Comparison of ENCODE assay signal across 16 cellular contexts in the genomic region with DNA sequence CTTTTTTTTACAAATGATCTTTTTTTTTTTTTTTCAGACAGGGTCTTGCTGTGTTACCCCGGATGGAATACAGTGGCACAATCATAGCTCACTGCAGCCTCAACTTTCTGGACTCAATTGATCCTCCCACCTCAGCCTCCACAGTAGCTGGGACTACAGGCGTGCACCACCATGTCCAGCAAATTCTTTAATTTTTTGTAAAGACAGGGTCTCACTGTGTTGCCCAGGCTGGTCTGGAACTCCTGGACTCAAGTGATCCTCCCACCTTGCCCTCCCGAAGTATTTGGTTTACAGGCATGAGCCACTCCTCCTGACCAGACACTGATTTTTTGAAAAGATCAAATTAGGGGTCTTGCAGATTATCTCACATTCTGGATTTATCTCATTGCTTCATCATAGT. TPM values are rescaled to one million over a fixed set of nuclear protein-coding genes. Genes with fewer than 3 reads are reported as not detected.
DNase-seq lines count a peak whose midpoint lies in the region; ATAC-seq and TF ChIP-seq lines count a peak whose summit lies in the region.
"Had no signal": no experiment of that assay in that cellular context is flagged by ENCODE, and none has a peak within 500 bp of the region (broad histone marks: within the 10 kb centered on the region; RNA-seq: fewer than 3 reads in every experiment).

No MANE protein-coding gene starts in this region.

- H3K4me1 ChIP-seq in PC-3 (ENCODE audit: insufficient read depth, low read length) = peaks cover 10% of the 10 kb centered on the region; the same call in 1 of the 2 replicates

- peak overlapping the region; percentile 73 for H3K4me3 Mint-ChIP-seq in activated naive CD4-positive, alpha-beta T cell treated with anti-CD3 and anti-CD28 coated beads, Interleukin-2, amount 50 U/mL, for 24 hours
- H3K4me3 Mint-ChIP-seq in chondrocyte (ENCODE audit: unreplicated experiment) = peak overlapping the region; percentile 54
- peak overlapping the region; percentile 85 for H3K4me3 Mint-ChIP-seq in stimulated activated effector memory CD8-positive, alpha-beta T cell treated with anti-CD3 and anti-CD28 coated beads, Interleukin-12 subunit alpha, Interleukin-12 subunit beta, amount 100 ng/mL, for 72 hours

- H3K4me3 ChIP-seq in PC-3 (ENCODE audit: low read length) = no peak overlapping the region

- no peaks in the 10 kb centered on the region for H3K9me2 ChIP-seq in PC-3 (replicated peaks; ENCODE audit: low read length)

- TF ChIP-seq CTCF in PC-3 (conservative IDR thresholded peaks at IDR 0.05; ENCODE audit: low read depth, low read length) (no peak), chondrocyte (IDR thresholded peaks at IDR 0.05) (no peak), GM20000 (IDR thresholded peaks at IDR 0.05; ENCODE audit: extremely low read depth, missing control alignments) (no peak)

- CTCF ChIA-PET in PC-3 (lab: Charles Lee) = no interaction called here

- H4K20me1 ChIP-seq in PC-3 (ENCODE audit: low read length) = no peaks in the 10 kb centered on the region

- H3K36me3 Mint-ChIP-seq in activated naive CD4-positive, alpha-beta T cell treated with anti-CD3 and anti-CD28 coated beads, Interleukin-2, amount 50 U/mL, for 24 hours = no peaks in the 10 kb centered on the region
- H3K36me3 Mint-ChIP-seq in chondrocyte (ENCODE audit: low read depth) = no peaks in the 10 kb centered on the region
- no peaks in the 10 kb centered on the region for H3K36me3 Mint-ChIP-seq in stimulated activated effector memory CD8-positive, alpha-beta T cell treated with anti-CD3 and anti-CD28 coated beads, Interleukin-12 subunit alpha, Interleukin-12 subunit beta, amount 100 ng/mL, for 72 hours

- peaks cover 11% of the 10 kb centered on the region for H3K79me2 ChIP-seq in PC-3 (ENCODE audit: low read length)

- peak overlapping the region; percentile 100; the same call in 1 of the 2 replicates for H3K4me2 ChIP-seq in PC-3 (ENCODE audit: low read length)

- no peaks in the 10 kb centered on the region for H3K9me3 Mint-ChIP-seq in activated naive CD4-positive, alpha-beta T cell treated with anti-CD3 and anti-CD28 coated beads, Interleukin-2, amount 50 U/mL, for 24 hours
- no peaks in the 10 kb centered on the region for H3K9me3 Mint-ChIP-seq in chondrocyte (ENCODE audit: low read depth)
- H3K9me3 Mint-ChIP-seq in stimulated activated effector memory CD8-positive, alpha-beta T cell treated with anti-CD3 and anti-CD28 coated beads, Interleukin-12 subunit alpha, Interleukin-12 subunit beta, amount 100 ng/mL, for 72 hours = no peaks in the 10 kb centered on the region

- POLR2A ChIA-PET in PC-3 (lab: Charles Lee; ENCODE audit: unreplicated experiment) = interaction anchor here (0.6 kb wide), 1 partner anchor 142 kb away, joined by 5 read pairs; no protein-coding TSS in a partner anchor

- ATAC-seq in PC-3 (no peak), HG03342 (IDR thresholded peaks at IDR 0.05; ENCODE audit: unreplicated experiment) (no peak)
- no peak for ATAC-seq in stimulated activated effector memory CD8-positive, alpha-beta T cell treated with anti-CD3 and anti-CD28 coated beads, Interleukin-12 subunit alpha, Interleukin-12 subunit beta, amount 100 ng/mL, for 72 hours
- ATAC-seq: heart left ventricle had no signal

- H3K36me3 ChIP-seq in PC-3 (ENCODE audit: low read depth, low read length) = no peaks in the 10 kb centered on the region
- H3K36me3 ChIP-seq: colonic mucosa, heart left ventricle, Peyer's patch, upper lobe of left lung had no signal

- H3K27me3 Mint-ChIP-seq in activated naive CD4-positive, alpha-beta T cell treated with anti-CD3 and anti-CD28 coated beads, Interleukin-2, amount 50 U/mL, for 24 hours = no peaks in the 10 kb centered on the region
- no peaks in the 10 kb centered on the region for H3K27me3 Mint-ChIP-seq in chondrocyte (ENCODE audit: low read depth)

- H3K9me3 ChIP-seq in PC-3 (ENCODE audit: low read length) = no peaks in the 10 kb centered on the region
- H3K9me3 ChIP-seq: colonic mucosa, heart left ventricle, Peyer's patch, upper lobe of left lung had no signal

- no peaks in the 10 kb centered on the region for H3K27me3 ChIP-seq in PC-3 (ENCODE audit: low read length)
- H3K27me3 ChIP-seq: colonic mucosa, Peyer's patch, upper lobe of left lung had no signal

- intact Hi-C loops in PC-3 (cut with micrococcal nuclease) = no loop called here

- H3K27ac Mint-ChIP-seq in activated naive CD4-positive, alpha-beta T cell treated with anti-CD3 and anti-CD28 coated beads, Interleukin-2, amount 50 U/mL, for 24 hours = peak overlapping the region; percentile 85
- H3K27ac Mint-ChIP-seq in chondrocyte (ENCODE audit: unreplicated experiment) = no peak overlapping the region
- no peak overlapping the region for H3K27ac Mint-ChIP-seq in stimulated activated effector memory CD8-positive, alpha-beta T cell treated with anti-CD3 and anti-CD28 coated beads, Interleukin-12 subunit alpha, Interleukin-12 subunit beta, amount 100 ng/mL, for 72 hours

- H3K9ac ChIP-seq in PC-3 (ENCODE audit: low read length) = no peak overlapping the region

- H3F3A ChIP-seq in PC-3 (ENCODE audit: low read length, unreplicated experiment) = no peaks in the 10 kb centered on the region

- no peak for DNase-seq in activated naive CD4-positive, alpha-beta T cell (lab: John Stamatoyannopoulos, UW)
- DNase-seq in PC-3 (no peak), chondrocyte (ENCODE audit: low spot score) (no peak), GM20000 (ENCODE audit: low spot score) (no peak), NCI-H1436 (lab: John Stamatoyannopoulos, UW) (no peak)
- no peak for DNase-seq in stimulated activated effector memory CD8-positive, alpha-beta T cell treated with anti-CD3 and anti-CD28 coated beads, Interleukin-12 subunit alpha, Interleukin-12 subunit beta, amount 100 ng/mL, for 72 hours (ENCODE audit: low spot score in 2 of 2)
- DNase-seq: amygdala, colonic mucosa, DMS79, heart left ventricle, kidney glomerular epithelial cell, NCI-H1105 treated with DMSO at 0.1 percent for 48 hours, Peyer's patch, upper lobe of left lung had no signal

- H3K27ac ChIP-seq in PC-3 (ENCODE audit: low read length) = no peak overlapping the region
- H3K27ac ChIP-seq: colonic mucosa, heart left ventricle, upper lobe of left lung had no signal

- H3K4me1 Mint-ChIP-seq in activated naive CD4-positive, alpha-beta T cell treated with anti-CD3 and anti-CD28 coated beads, Interleukin-2, amount 50 U/mL, for 24 hours = peaks cover 12% of the 10 kb centered on the region
- H3K4me1 Mint-ChIP-seq in chondrocyte (ENCODE audit: low read depth) = peaks cover 18% of the 10 kb centered on the region
- H3K4me1 Mint-ChIP-seq in stimulated activated effector memory CD8-positive, alpha-beta T cell treated with anti-CD3 and anti-CD28 coated beads, Interleukin-12 subunit alpha, Interleukin-12 subunit beta, amount 100 ng/mL, for 72 hours = peaks cover 14% of the 10 kb centered on the region

- BruUV-seq in PC-3 (replicated peaks; lab: Mats Ljungman, UMichigan) = no TSS peak

- no peak overlapping the region for H2AFZ ChIP-seq in PC-3 (ENCODE audit: low read length)

RNA-seq across cellular contexts. Expression of a gene that starts 11.0 kb away (rescaled TPM):
- total RNA-seq in PC-3 (2014; rRNA removed) (95.9 and 103 TPM in 2 replicates), chondrocyte (14.6 to 16.8 TPM (median 15.7 TPM) in 3 replicates)
